15 cellular contexts compared by ENCODE assay signal in the genomic region with DNA sequence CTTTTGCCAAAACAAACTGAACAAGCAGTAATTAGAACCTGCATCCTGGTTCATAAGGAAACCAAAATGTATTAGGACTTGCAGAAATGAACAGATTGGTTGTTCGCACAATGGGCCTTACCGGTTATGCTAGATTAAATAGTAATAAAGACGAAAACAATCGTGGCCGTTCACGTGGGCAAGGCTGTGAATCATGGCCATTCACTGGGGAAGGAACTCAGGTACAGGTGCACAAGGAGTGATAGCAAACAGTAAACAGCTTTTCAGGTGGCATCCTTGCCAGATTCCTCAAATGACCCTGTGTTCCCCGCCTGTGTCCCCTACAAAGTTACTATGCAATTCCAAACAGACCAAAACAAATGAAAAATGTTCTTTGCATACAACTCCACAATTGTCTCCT. TPM values are rescaled to one million over a fixed set of nuclear protein-coding genes. Genes with fewer than 3 reads are reported as not detected.
DNase-seq lines count a peak whose midpoint lies in the region; ATAC-seq and TF ChIP-seq lines count a peak whose summit lies in the region.
"Had no signal": no experiment of that assay in that cellular context is flagged by ENCODE, and none has a peak within 500 bp of the region (broad histone marks: within the 10 kb centered on the region; RNA-seq: fewer than 3 reads in every experiment).

No MANE protein-coding gene starts in this region.

- H3K27me3 Mint-ChIP-seq in CD4-positive, alpha-beta memory T cell: no peaks in the 10 kb centered on the region

- no peak overlapping the region for H4K8ac ChIP-seq in neuronal stem cell (ENCODE audit: low read depth, low read length)

- POLR2A ChIA-PET in CD4-positive, alpha-beta memory T cell (lab: Charles Lee; ENCODE audit: partially characterized antibody): interaction anchor here (0.7 to 5.1 kb wide), 7 partner anchors 8 to 24 kb away, joined by 3 to 54 read pairs (median 3); a partner anchor contains a TSS

- TF ChIP-seq CTCF in LNCaP clone FGC (IDR thresholded peaks at IDR 0.05; ENCODE audit: control insufficient read depth, extremely low read depth, insufficient read depth) (no peak), coronary artery (IDR thresholded peaks at IDR 0.05) (no peak)

- CTCF ChIA-PET in CD4-positive, alpha-beta memory T cell (lab: Charles Lee; ENCODE audit: partially characterized antibody): interaction anchor here (1.4 to 7.4 kb wide), 4 partner anchors 10 to 85 kb away, joined by 3 to 45 read pairs (median 10); no protein-coding TSS in a partner anchor

- DNase-seq in CD4-positive, alpha-beta memory T cell: no peak
- peak; percentile 99 for DNase-seq in LNCaP clone FGC (ENCODE audit: low read depth)
- no peak for DNase-seq in coronary artery (ENCODE audit: low spot score)
- no peak for DNase-seq in neuronal stem cell (ENCODE audit: low spot score)
- DNase-seq in AG08396 (ENCODE audit: low spot score): no peak
- no peak for DNase-seq in stimulated activated CD4-positive, alpha-beta T cell treated with anti-CD3 and anti-CD28 coated beads, Interleukin-4, amount 100 ng/mL, for 24 hours
- DNase-seq: activated gamma-delta T cell treated with Interleukin-2 at 50 U/mL for 16 hours; CD8-positive, alpha-beta T cell; kidney; MM.1S; NCI-H526; SIG-M5 had no signal

- no peaks in the 10 kb centered on the region for H3K79me1 ChIP-seq in neuronal stem cell (ENCODE audit: low read depth, low read length)

- H4K91ac ChIP-seq in neuronal stem cell (ENCODE audit: low read depth, low read length, poor library complexity): no peak overlapping the region

- H3K9ac ChIP-seq in neuronal stem cell (ENCODE audit: low read depth, low read length, poor library complexity): no peak overlapping the region

- H3K36me3 ChIP-seq in CD4-positive, alpha-beta memory T cell (ENCODE audit: insufficient read depth, low read length): no peaks in the 10 kb centered on the region
- H3K36me3 ChIP-seq in neuronal stem cell (replicated peaks in 1 of 2; ENCODE audit: control insufficient read depth in 2 of 2, insufficient read depth in 2 of 2, low read length in 2 of 2): peaks cover 0 to 24% of the 10 kb centered on the region in 2 donors
- H3K36me3 ChIP-seq: neutrophil had no signal

- peak overlapping the region in 7 of 8 donors; percentile 2 to 93 (median 62) for H3K4me3 Mint-ChIP-seq in CD4-positive, alpha-beta memory T cell
- H3K4me3 Mint-ChIP-seq: CD8-positive, alpha-beta T cell had no signal

- H3K4me1 Mint-ChIP-seq in CD4-positive, alpha-beta memory T cell: peaks cover 74 to 98% (median 84%) of the 10 kb centered on the region in 4 donors

- H3K27me3 ChIP-seq in CD4-positive, alpha-beta memory T cell (ENCODE audit: insufficient read depth, low read length): no peaks in the 10 kb centered on the region
- H3K27me3 ChIP-seq in neuronal stem cell (ENCODE audit: control insufficient read depth in 3 of 3, insufficient read depth in 3 of 3, low read depth in 1 of 3, low read length in 3 of 3): no peaks in the 10 kb centered on the region
- H3K27me3 ChIP-seq: neutrophil had no signal

- no peaks in the 10 kb centered on the region for H3K36me3 Mint-ChIP-seq in CD4-positive, alpha-beta memory T cell
- H3K36me3 Mint-ChIP-seq: CD8-positive, alpha-beta T cell had no signal

- no peak overlapping the region for H2BK12ac ChIP-seq in neuronal stem cell (ENCODE audit: low read length)

- H3K23ac ChIP-seq in neuronal stem cell (ENCODE audit: low read depth, low read length, poor library complexity): no peak overlapping the region

- intact Hi-C loops in CD4-positive, alpha-beta memory T cell (cut with micrococcal nuclease): no loop called here

- peaks cover 100% of the 10 kb centered on the region for H3K4me1 ChIP-seq in CD4-positive, alpha-beta memory T cell (ENCODE audit: insufficient read depth, low read length)
- H3K4me1 ChIP-seq in neuronal stem cell (ENCODE audit: control insufficient read depth in 2 of 2, insufficient read depth in 1 of 2, low read depth in 1 of 2, low read length in 2 of 2): peaks cover 30 to 65% of the 10 kb centered on the region in 2 donors

- no peak overlapping the region for H2BK5ac ChIP-seq in neuronal stem cell (ENCODE audit: low read length)

- no CpG with 5 or more reads among the region's 7 CpGs for WGBS in neuronal stem cell (ENCODE audit: extremely low coverage in 2 of 2, insufficient read length in 2 of 2, insufficient replicate concordance in 1 of 2), 2 donors

- no peak overlapping the region for H2BK120ac ChIP-seq in neuronal stem cell (ENCODE audit: low read depth, low read length)

- no peak overlapping the region for H2AFZ ChIP-seq in neuronal stem cell (ENCODE audit: low read length)

- peak overlapping the region in 6 of 7 donors; percentile 27 to 88 (median 64) for H3K27ac Mint-ChIP-seq in CD4-positive, alpha-beta memory T cell
- H3K27ac Mint-ChIP-seq: CD8-positive, alpha-beta T cell had no signal

- H3K4me2 ChIP-seq in neuronal stem cell (ENCODE audit: insufficient read depth, low read length, poor library complexity, severe bottlenecking): no peak overlapping the region

- no peak overlapping the region for H3K14ac ChIP-seq in neuronal stem cell (ENCODE audit: low read length)

- H3K9me3 Mint-ChIP-seq in CD4-positive, alpha-beta memory T cell: no peaks in the 10 kb centered on the region
- H3K9me3 Mint-ChIP-seq: CD8-positive, alpha-beta T cell had no signal

- H3K9me3 ChIP-seq in CD4-positive, alpha-beta memory T cell (ENCODE audit: control insufficient read depth in 1 of 2, low read length in 2 of 2): no peaks in the 10 kb centered on the region
- no peaks in the 10 kb centered on the region for H3K9me3 ChIP-seq in neuronal stem cell (replicated peaks in 1 of 2; ENCODE audit: control insufficient read depth in 2 of 2, insufficient read depth in 1 of 2, low read depth in 1 of 2, low read length in 2 of 2)
- H3K9me3 ChIP-seq: neutrophil had no signal

- no peak for ATAC-seq in HG03135 (IDR thresholded peaks at IDR 0.05; ENCODE audit: unreplicated experiment)
- ATAC-seq in GM19351 (IDR thresholded peaks at IDR 0.05; ENCODE audit: unreplicated experiment): no peak
- ATAC-seq: CD8-positive, alpha-beta T cell had no signal

- H2AK5ac ChIP-seq in neuronal stem cell (ENCODE audit: low read depth, low read length): no peak overlapping the region

- no peak overlapping the region for H2BK15ac ChIP-seq in neuronal stem cell (ENCODE audit: low read length)

- no peak overlapping the region for H3K4ac ChIP-seq in neuronal stem cell (ENCODE audit: low read length)

- no peak overlapping the region for H3K18ac ChIP-seq in neuronal stem cell (ENCODE audit: low read length)

- H3K4me3 ChIP-seq in CD4-positive, alpha-beta memory T cell (ENCODE audit: low read length in 2 of 2): no peak overlapping the region
- H3K4me3 ChIP-seq in LNCaP clone FGC (ENCODE audit: low read depth, low read length): peak overlapping the region; percentile 34; the same call in 1 of the 2 replicates
- H3K4me3 ChIP-seq in coronary artery: no peak overlapping the region
- no peak overlapping the region for H3K4me3 ChIP-seq in neuronal stem cell (ENCODE audit: low read length in 2 of 2)

- no peak overlapping the region for H3K27ac ChIP-seq in CD4-positive, alpha-beta memory T cell (ENCODE audit: low read depth, low read length)
- H3K27ac ChIP-seq in coronary artery (peak overlapping the region; percentile 30 to 64), neuronal stem cell (replicated peaks; ENCODE audit: low read length) (peak overlapping the region; percentile 56)

RNA-seq across cellular contexts. Expression of a gene that starts 8.2 kb away (rescaled TPM):
- total RNA-seq in CD4-positive, alpha-beta memory T cell: 10 to 100 TPM; 66.3 to 71.7 TPM
- polyA plus RNA-seq in CD4-positive, alpha-beta memory T cell: 10 to 100 TPM; 28.6 to 58.5 TPM
- polyA plus RNA-seq in neuronal stem cell (2013, experiment 1 of 2): 183 TPM
- polyA plus RNA-seq in neuronal stem cell (2013, experiment 2 of 2): 174 TPM
